ENCODE assay signal across 1 cellular context in genomic region chr12:14263742-14264141, GRCh38.
TF ChIP-seq lines count a peak whose summit lies in the region.

No MANE protein-coding gene starts in this region.

TF ChIP-seq in HepG2, 621 proteins besides CTCF, POLR2A, EP300 and RAD21 (continued from another document):
- TF ChIP-seq ZHX2 (IDR thresholded peaks at IDR 0.05; ENCODE audit: low read depth), result no peak
- no peak for TF ChIP-seq ZHX2 (CRISPR knock-in tag; IDR thresholded peaks at IDR 0.05; ENCODE audit: borderline replicate concordance)
- no peak for TF ChIP-seq ZNF260 (CRISPR knock-in tag; IDR thresholded peaks at IDR 0.05; ENCODE audit: borderline replicate concordance, low read depth)
- TF ChIP-seq PREB (CRISPR knock-in tag; IDR thresholded peaks at IDR 0.05), result no peak
- TF ChIP-seq AKNA (CRISPR knock-in tag; IDR thresholded peaks at IDR 0.05; ENCODE audit: borderline replicate concordance), result no peak
- TF ChIP-seq HMG20B (CRISPR knock-in tag; conservative IDR thresholded peaks at IDR 0.05), result no peak
- TF ChIP-seq ZNF468 (CRISPR knock-in tag; IDR thresholded peaks at IDR 0.05), result no peak
- TF ChIP-seq DMTF1 (CRISPR knock-in tag; IDR thresholded peaks at IDR 0.05), result no peak
- TF ChIP-seq ZNF878 (CRISPR knock-in tag; IDR thresholded peaks at IDR 0.05), result no peak
- no peak for TF ChIP-seq ZNF124 (CRISPR knock-in tag; IDR thresholded peaks at IDR 0.05)
